Comparison of ENCODE assay signal across 13 cellular contexts in genomic region chr1:8329858-8330257, GRCh38. TPM values are rescaled to one million over a fixed set of nuclear protein-coding genes. Genes with fewer than 3 reads are reported as not detected.
DNase-seq lines count a peak whose midpoint lies in the region; TF ChIP-seq lines count a peak whose summit lies in the region.
"Had no signal": no experiment of that assay in that cellular context is flagged by ENCODE, and none has a peak within 500 bp of the region (broad histone marks: within the 10 kb centered on the region; RNA-seq: fewer than 3 reads in every experiment).

No MANE protein-coding gene starts in this region.

- POLR2A ChIA-PET in MCF 10A (lab: Yijun Ruan, JAX) = interaction anchor here (0.7 kb wide), 1 partner anchor 14 kb away, joined by 3 read pairs; no protein-coding TSS in a partner anchor

- H4K20me1 ChIP-seq in mammary epithelial cell (ENCODE audit: insufficient read depth, low read length) = no peaks in the 10 kb centered on the region

- H3K27ac ChIP-seq in mammary epithelial cell (ENCODE audit: insufficient read depth, low read depth, low read length) (no peak overlapping the region), trophoblast cell (ENCODE audit: low read depth, low read length) (no peak overlapping the region)
- H3K27ac ChIP-seq: 22Rv1 had no signal

- no peak overlapping the region for H3K23ac ChIP-seq in trophoblast cell (ENCODE audit: low read length)

- no peak overlapping the region for H2BK5ac ChIP-seq in trophoblast cell (ENCODE audit: low read depth, low read length, poor library complexity)

- H2BK120ac ChIP-seq in trophoblast cell (ENCODE audit: insufficient read depth, low read length, poor library complexity) = no peak overlapping the region

- no TSS peak for BruUV-seq in mammary epithelial cell (replicated peaks; lab: Mats Ljungman, UMichigan)
- no TSS peak for BruUV-seq in MCF 10A (replicated peaks; lab: Mats Ljungman, UMichigan)

- TF ChIP-seq CTCF in mammary epithelial cell (conservative IDR thresholded peaks at IDR 0.05 in 1 of 2, IDR thresholded peaks at IDR 0.05 in 1 of 2; ENCODE audit: extremely low read depth in 1 of 2, insufficient read depth in 1 of 2, low read depth in 1 of 2, low read length in 2 of 2) (no peak), MCF 10A (IDR thresholded peaks at IDR 0.05; ENCODE audit: unreplicated experiment) (no peak), osteocyte (IDR thresholded peaks at IDR 0.05) (no peak)

- H3K79me2 ChIP-seq in mammary epithelial cell (ENCODE audit: insufficient read depth, low read length) (no peaks in the 10 kb centered on the region), trophoblast cell (ENCODE audit: control insufficient read depth, insufficient read depth, low read length, poor library complexity) (no peaks in the 10 kb centered on the region)

- H3K4me3 ChIP-seq in mammary epithelial cell (replicated peaks in 1 of 3; ENCODE audit: insufficient read depth in 1 of 3, low read depth in 2 of 3, low read length in 3 of 3) (no peak overlapping the region), trophoblast cell (ENCODE audit: low read depth, low read length) (no peak overlapping the region)

- dilution Hi-C loops in mammary epithelial cell (cut with HindIII; ENCODE audit: low sequenced_read_pairs) = no loop called here

- no peak overlapping the region for H3K4me3 Mint-ChIP-seq in MCF 10A (ENCODE audit: unreplicated experiment)
- peak overlapping the region; percentile 8 for H3K4me3 Mint-ChIP-seq in osteocyte (ENCODE audit: unreplicated experiment)
- H3K4me3 Mint-ChIP-seq: CD4-positive, CD25-positive, alpha-beta regulatory T cell; IgD-negative memory B cell had no signal

- intact Hi-C loops in mammary epithelial cell (cut with micrococcal nuclease) = no loop called here
- intact Hi-C loops in MCF 10A (cut with micrococcal nuclease) = no loop called here

- no peak overlapping the region for H3K4me2 ChIP-seq in mammary epithelial cell (ENCODE audit: insufficient read depth, low read depth, low read length)
- no peak overlapping the region for H3K4me2 ChIP-seq in trophoblast cell (ENCODE audit: low read length)

- H2AFZ ChIP-seq in mammary epithelial cell (ENCODE audit: low read depth, low read length) = peak overlapping the region; percentile 55
- H2AFZ ChIP-seq in trophoblast cell (ENCODE audit: insufficient read depth, low read length, poor library complexity) = no peak overlapping the region

- CTCF ChIA-PET in mammary epithelial cell (lab: Charles Lee; ENCODE audit: low non-redundant PET) (no interaction called here), MCF 10A (lab: Yijun Ruan, JAX) (interaction anchor here (1.0 kb wide), 1 partner anchor 16 kb away, joined by 5 read pairs; no protein-coding TSS in a partner anchor)

- H2AK5ac ChIP-seq in trophoblast cell (ENCODE audit: low read length) = no peak overlapping the region

- 95% methylated on average over 13 of the region's 14 CpGs for WGBS in mammary epithelial cell (ENCODE audit: low coverage, missing lambda C conversion rate)
- no CpG with 5 or more reads among the region's 14 CpGs for WGBS in trophoblast cell (ENCODE audit: extremely low coverage, insufficient coverage, insufficient read length)

- no peak overlapping the region for H3K27ac Mint-ChIP-seq in MCF 10A (ENCODE audit: low read depth, unreplicated experiment)
- no peak overlapping the region for H3K27ac Mint-ChIP-seq in osteocyte (ENCODE audit: unreplicated experiment)
- H3K27ac Mint-ChIP-seq: CD4-positive, CD25-positive, alpha-beta regulatory T cell had no signal

- H3K9ac ChIP-seq in mammary epithelial cell (ENCODE audit: insufficient read depth, low read length) = no peak overlapping the region
- H3K9ac ChIP-seq in trophoblast cell (ENCODE audit: low read length) = no peak overlapping the region

- H4K91ac ChIP-seq in trophoblast cell (ENCODE audit: low read depth, low read length) = no peak overlapping the region

- no peaks in the 10 kb centered on the region for H3K27me3 ChIP-seq in mammary epithelial cell (ENCODE audit: insufficient read depth, low read length)
- no peaks in the 10 kb centered on the region for H3K27me3 ChIP-seq in trophoblast cell (ENCODE audit: insufficient read depth, low read length)

- H3K14ac ChIP-seq in trophoblast cell (ENCODE audit: low read length) = no peak overlapping the region

- no peak for DNase-seq in mammary epithelial cell
- no peak for DNase-seq in MCF 10A (ENCODE audit: unreplicated experiment)
- DNase-seq in iPS-NIHi7 (ENCODE audit: extremely low spot score) = peak; percentile 5
- DNase-seq in osteocyte (ENCODE audit: extremely low spot score, unreplicated experiment) = no peak
- DNase-seq in trophoblast cell = no peak
- no peak for DNase-seq in nucleus accumbens (lab: John Stamatoyannopoulos, UW)
- DNase-seq in NCI-H1048 (lab: John Stamatoyannopoulos, UW) = no peak
- no peak for DNase-seq in H4 (ENCODE audit: low spot score)
- DNase-seq: CD4-positive, CD25-positive, alpha-beta regulatory T cell; DMS53; GF-D8 had no signal

- H3K9me3 Mint-ChIP-seq in MCF 10A (ENCODE audit: unreplicated experiment) (no peaks in the 10 kb centered on the region), osteocyte (ENCODE audit: unreplicated experiment) (no peaks in the 10 kb centered on the region)
- H3K9me3 Mint-ChIP-seq: IgD-negative memory B cell had no signal

- H3K27me3 Mint-ChIP-seq in MCF 10A (ENCODE audit: insufficient read depth, unreplicated experiment) (no peaks in the 10 kb centered on the region), osteocyte (ENCODE audit: unreplicated experiment) (no peaks in the 10 kb centered on the region)
- H3K27me3 Mint-ChIP-seq: CD4-positive, CD25-positive, alpha-beta regulatory T cell; IgD-negative memory B cell had no signal

- no peak overlapping the region for H2BK12ac ChIP-seq in trophoblast cell (ENCODE audit: low read length)

- H3K4me1 Mint-ChIP-seq in MCF 10A (ENCODE audit: insufficient read depth, unreplicated experiment) = no peaks in the 10 kb centered on the region
- H3K4me1 Mint-ChIP-seq in osteocyte (ENCODE audit: unreplicated experiment) = peaks cover 11% of the 10 kb centered on the region
- H3K4me1 Mint-ChIP-seq: CD4-positive, CD25-positive, alpha-beta regulatory T cell; IgD-negative memory B cell had no signal

- peaks cover 5% of the 10 kb centered on the region for H3K4me1 ChIP-seq in mammary epithelial cell (ENCODE audit: insufficient read depth, low read length)
- H3K4me1 ChIP-seq in trophoblast cell (ENCODE audit: control insufficient read depth in 1 of 2, insufficient read depth in 2 of 2, low read length in 2 of 2) = peaks cover 0 to 2% of the 10 kb centered on the region in 2 experiments

- H4K8ac ChIP-seq in trophoblast cell (ENCODE audit: low read depth, low read length) = no peak overlapping the region

- no peak overlapping the region for H3K4ac ChIP-seq in trophoblast cell (ENCODE audit: low read depth, low read length)

- H3K36me3 ChIP-seq in mammary epithelial cell (ENCODE audit: insufficient read depth, low read length) = no peaks in the 10 kb centered on the region
- H3K36me3 ChIP-seq in trophoblast cell (ENCODE audit: control insufficient read depth in 1 of 2, insufficient read depth in 2 of 2, low read length in 2 of 2) = no peaks in the 10 kb centered on the region

- no peak overlapping the region for H4K12ac ChIP-seq in trophoblast cell (ENCODE audit: low read depth, low read length)

- no peaks in the 10 kb centered on the region for H3K9me3 ChIP-seq in mammary epithelial cell (replicated peaks; ENCODE audit: insufficient read depth, low read length)
- H3K9me3 ChIP-seq in trophoblast cell (ENCODE audit: insufficient read depth, low read depth, low read length) = no peaks in the 10 kb centered on the region

- in situ Hi-C loops in mammary epithelial cell (cut with MboI; ENCODE audit: low sequenced_read_pairs in 2 of 2) = no loop called here

- no peak overlapping the region for H3K18ac ChIP-seq in trophoblast cell (ENCODE audit: low read length)

- H3K36me3 Mint-ChIP-seq in MCF 10A (ENCODE audit: insufficient read depth, unreplicated experiment) (no peaks in the 10 kb centered on the region), osteocyte (ENCODE audit: unreplicated experiment) (no peaks in the 10 kb centered on the region)
- H3K36me3 Mint-ChIP-seq: CD4-positive, CD25-positive, alpha-beta regulatory T cell; IgD-negative memory B cell had no signal

- no peaks in the 10 kb centered on the region for H3K79me1 ChIP-seq in trophoblast cell (ENCODE audit: low read length)

RNA-seq across cellular contexts. Expression of gene SLC45A1, which starts 11.9 kb away (rescaled TPM):
- total RNA-seq in mammary epithelial cell (under 1 TPM; 0.50 to 0.54 TPM), MCF 10A (2022) (0.29 and 0.30 TPM in 2 replicates), osteocyte (2.9 and 3.2 TPM in 2 replicates)
- 0.28 TPM for polyA plus RNA-seq in mammary epithelial cell
- polyA minus RNA-seq in mammary epithelial cell = not detected
- 0.49 and 0.65 TPM in 2 replicates for polyA plus RNA-seq in trophoblast cell (2013)
- 0.31 TPM in 1 of 2 replicates, not detected in the other for total RNA-seq in H4 (2014; rRNA removed; shearing (Covaris generic))
